In the genomic region with DNA sequence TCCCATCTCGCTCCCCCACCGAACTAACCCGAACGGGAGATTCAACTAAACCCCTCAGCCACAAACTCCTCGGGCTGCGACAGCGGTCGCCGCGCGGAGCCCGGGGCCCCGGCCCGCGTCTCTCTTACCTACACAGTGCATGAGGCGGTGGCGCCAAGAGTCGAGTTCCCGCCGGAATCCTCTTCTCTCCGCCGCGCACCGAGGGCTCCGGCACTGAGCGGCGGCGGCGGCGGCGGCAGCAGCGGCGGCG, we compare ENCODE assay signal across 8 cellular contexts. TPM values are rescaled to one million over a fixed set of nuclear protein-coding genes. Genes with fewer than 3 reads are reported as not detected.
DNase-seq lines count a peak whose midpoint lies in the region; ATAC-seq and TF ChIP-seq lines count a peak whose summit lies in the region.

No MANE protein-coding gene starts in this region.

- H3K36me3 ChIP-seq in breast epithelium (no peaks in the 10 kb centered on the region), mesenchymal stem cell (ENCODE audit: control insufficient read depth in 1 of 2, insufficient read depth in 2 of 2, low read depth in 1 of 2, low read length in 2 of 2) (no peaks in the 10 kb centered on the region), aorta (ENCODE audit: control insufficient read depth in 1 of 2, insufficient read depth in 2 of 2, low read length in 1 of 2) (no peaks in the 10 kb centered on the region)

- intact Hi-C loops in breast epithelium (cut with DNase I; ENCODE audit: low total_unique reads) = no loop called here
- intact Hi-C loops in aorta (cut with DNase I) = loop anchor here in 1 of 2 donors (2.0 to 10.0 kb wide), 3 partner anchors 211 to 447 kb away; a partner anchor contains a TSS

- H3K23ac ChIP-seq in mesenchymal stem cell (ENCODE audit: low read length in 2 of 2) = peak overlapping the region in 1 of 2 experiments; percentile 91

- peak overlapping the region; percentile 52 for H3K4me2 ChIP-seq in mesenchymal stem cell (ENCODE audit: low read length, poor library complexity, severe bottlenecking)

- peak overlapping the region; percentile 38 for H4K8ac ChIP-seq in mesenchymal stem cell (ENCODE audit: low read length)

- H3K9ac ChIP-seq in mesenchymal stem cell (ENCODE audit: low read length) = peak overlapping the region; percentile 89

- TF ChIP-seq CTCF in 22Rv1 (IDR thresholded peaks at IDR 0.05) (no peak), breast epithelium (IDR thresholded peaks at IDR 0.05) (no peak)

- peak overlapping the region; percentile 89 to 91 for H3K18ac ChIP-seq in mesenchymal stem cell (ENCODE audit: low read depth in 1 of 2, low read length in 2 of 2)

- no peak overlapping the region for H2BK5ac ChIP-seq in mesenchymal stem cell (ENCODE audit: low read depth, low read length, poor library complexity, severe bottlenecking)

- 0% methylated on average over 25 of the region's 34 CpGs for WGBS in mesenchymal stem cell
- WGBS in aorta, 2 donors = 0% methylated on average over 27 to 34 of the region's 34 CpGs

- H2BK12ac ChIP-seq in mesenchymal stem cell (ENCODE audit: low read length in 2 of 2) = peak overlapping the region in 1 of 2 experiments; percentile 23

- no peaks in the 10 kb centered on the region for H3K9me3 ChIP-seq in breast epithelium
- no peaks in the 10 kb centered on the region for H3K9me3 ChIP-seq in mesenchymal stem cell (ENCODE audit: control insufficient read depth, low read length)
- no peaks in the 10 kb centered on the region for H3K9me3 ChIP-seq in aorta (ENCODE audit: control insufficient read depth, low read length)

- no peak overlapping the region for H2AK5ac ChIP-seq in mesenchymal stem cell (ENCODE audit: low read length, severe bottlenecking)

- peak overlapping the region; percentile 89 to 96 (median 94) for H3K4me3 ChIP-seq in breast epithelium
- peak overlapping the region; percentile 98 for H3K4me3 ChIP-seq in mesenchymal stem cell (ENCODE audit: insufficient read depth in 1 of 2, low read depth in 1 of 2, low read length in 2 of 2)
- peak overlapping the region; percentile 81 to 90 for H3K4me3 ChIP-seq in aorta (ENCODE audit: low read length in 2 of 2)

- H2AFZ ChIP-seq in mesenchymal stem cell (ENCODE audit: low read depth, low read length) = peak overlapping the region; percentile 84

- no peaks in the 10 kb centered on the region for H3K27me3 ChIP-seq in breast epithelium
- no peaks in the 10 kb centered on the region for H3K27me3 ChIP-seq in mesenchymal stem cell (ENCODE audit: control insufficient read depth in 1 of 2, insufficient read depth in 1 of 2, low read length in 2 of 2)
- no peaks in the 10 kb centered on the region for H3K27me3 ChIP-seq in aorta (ENCODE audit: control insufficient read depth in 1 of 2, insufficient read depth in 2 of 2, low read length in 1 of 2)

- no peak overlapping the region for H2BK15ac ChIP-seq in mesenchymal stem cell (ENCODE audit: low read depth, poor library complexity, severe bottlenecking)

- H3K14ac ChIP-seq in mesenchymal stem cell (ENCODE audit: low read length in 2 of 2) = peak overlapping the region; percentile 12 to 67

- DNase-seq in breast epithelium (ENCODE audit: low spot score in 2 of 2) (no peak), mesenchymal stem cell (peak; percentile 63), aorta (no peak), C1 segment of cervical spinal cord (lab: John Stamatoyannopoulos, UW) (no peak)
- no peak for DNase-seq in activated effector memory CD4-positive, alpha-beta T cell treated with anti-CD3 and anti-CD28 coated beads, Interleukin-2, amount 50 U/mL, for 16 hours

- peak overlapping the region; percentile 21 for H4K91ac ChIP-seq in mesenchymal stem cell (ENCODE audit: low read length)

- peak overlapping the region; percentile 94 for H3K27ac ChIP-seq in 22Rv1
- peak overlapping the region; percentile 95 to 96 for H3K27ac ChIP-seq in breast epithelium
- peak overlapping the region; percentile 64 for H3K27ac ChIP-seq in mesenchymal stem cell (ENCODE audit: low read length, poor library complexity, severe bottlenecking)
- H3K27ac ChIP-seq in aorta (ENCODE audit: low read depth in 1 of 2, low read length in 2 of 2) = peak overlapping the region; percentile 31 to 38

- H3K4ac ChIP-seq in mesenchymal stem cell (ENCODE audit: low read depth in 1 of 2, low read length in 2 of 2) = peak overlapping the region in 1 of 2 experiments; percentile 92

- no peaks in the 10 kb centered on the region for H3K79me1 ChIP-seq in mesenchymal stem cell (replicated peaks; ENCODE audit: low read length, poor library complexity, severe bottlenecking)

- TF ChIP-seq POLR2A in breast epithelium (IDR thresholded peaks at IDR 0.05) = no peak

- peak; percentile 22 for ATAC-seq in GM19324 (IDR thresholded peaks at IDR 0.05; ENCODE audit: low FRiP score, unreplicated experiment)
- ATAC-seq in HG03575 (IDR thresholded peaks at IDR 0.05; ENCODE audit: extremely low read depth, insufficient number of reproducible peaks, low FRiP score, unreplicated experiment) = peak; percentile 1
- peak; percentile 8 for ATAC-seq in aorta (ENCODE audit: low FRiP score)

- H3K4me1 ChIP-seq in breast epithelium (no peaks in the 10 kb centered on the region), mesenchymal stem cell (ENCODE audit: control insufficient read depth, insufficient read depth, low read depth, low read length) (no peaks in the 10 kb centered on the region), aorta (ENCODE audit: control insufficient read depth in 1 of 2, insufficient read depth in 2 of 2, low read length in 2 of 2) (no peaks in the 10 kb centered on the region)

- peak overlapping the region; percentile 71 for H2BK120ac ChIP-seq in mesenchymal stem cell (ENCODE audit: low read depth, low read length)

RNA-seq across cellular contexts. Expression of a gene that starts 0.2 kb away (rescaled TPM):
- 10 to 100 TPM; 23.9 to 34.1 (median 29.6) TPM for total RNA-seq in breast epithelium
- polyA plus RNA-seq in mesenchymal stem cell (2013, experiment 1 of 2) = 7.4 TPM
- 7.2 TPM for polyA plus RNA-seq in mesenchymal stem cell (2013, experiment 2 of 2)
- 10 to 100 TPM in 1 of 2 donors, 1 to 10 TPM in 1; 7.9 to 14.7 TPM for total RNA-seq in aorta
- 1 to 10 TPM; 1.7 to 2.9 TPM for polyA plus RNA-seq in aorta

Comparison
In these comparisons a context has a peak if more than half of its experiments do, and no peak if none do; other contexts are left out.
1. H3K27ac ChIP-seq: peak in every context shown above with its lines; median percentile 96 in breast epithelium; 94 in 22Rv1; 64 in mesenchymal stem cell; 34 in aorta.